In the genomic region with DNA sequence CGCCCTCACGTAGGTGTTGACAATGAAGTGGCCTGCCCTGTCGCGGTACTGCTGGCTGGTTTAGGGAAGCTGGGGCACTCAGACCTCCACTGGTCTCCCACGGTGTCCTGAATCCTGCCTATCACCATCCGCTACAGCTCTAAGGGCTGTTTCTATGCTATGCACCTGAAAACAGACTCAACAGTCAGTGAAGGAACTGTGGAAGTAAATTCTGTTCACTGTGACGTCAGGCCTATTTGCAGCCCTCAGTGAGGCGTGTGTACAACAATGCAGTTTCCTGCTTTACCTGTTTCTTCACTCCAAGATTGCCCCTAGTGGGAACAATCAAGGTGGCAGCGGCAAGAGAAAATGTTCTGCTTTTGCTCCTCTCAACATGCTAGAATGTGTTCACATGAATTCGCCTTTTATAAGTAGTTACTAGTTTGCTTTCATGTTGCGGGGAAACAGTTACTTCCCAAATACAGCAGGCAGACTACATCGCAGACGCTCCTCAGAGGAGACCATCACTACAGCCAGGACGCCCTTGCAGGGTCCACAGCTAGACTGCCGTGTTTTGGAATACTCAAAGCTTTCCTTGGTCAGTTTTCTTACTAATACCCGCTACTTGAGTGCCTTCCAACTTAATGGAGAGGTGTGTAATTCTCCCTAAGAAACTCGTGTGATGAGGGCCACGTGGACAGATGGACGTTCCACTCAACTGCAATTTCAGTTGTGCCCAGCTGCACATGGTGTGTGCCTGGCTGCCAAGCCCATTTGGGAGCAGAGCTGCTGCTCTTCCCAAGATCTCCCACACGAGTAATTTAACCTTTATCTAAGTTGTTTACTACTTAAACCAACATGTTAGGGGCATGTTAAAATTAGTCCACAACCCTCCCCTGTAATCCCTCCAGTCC, we compare ENCODE assay signal across 8 cellular contexts. TPM values are rescaled to one million over a fixed set of nuclear protein-coding genes. Genes with fewer than 3 reads are reported as not detected.
DNase-seq lines count a peak whose midpoint lies in the region; ATAC-seq and TF ChIP-seq lines count a peak whose summit lies in the region.

No MANE protein-coding gene starts in this region.

- H3K4me1 ChIP-seq in thymus (ENCODE audit: control insufficient read depth, insufficient read depth, low read length), result peaks cover 11% of the 10 kb centered on the region
- peaks cover 18% of the 10 kb centered on the region for H3K4me1 ChIP-seq in effector memory CD4-positive, alpha-beta T cell (ENCODE audit: control insufficient read depth, insufficient read depth, low read length, poor library complexity, severe bottlenecking)

- 76% methylated on average over 20 of the region's 20 CpGs for WGBS in thymus

- DNase-seq in DMS79 treated with DMSO at 0.1 percent for 48 hours (lab: John Stamatoyannopoulos, UW) (peak; percentile 35), fibroblast of the aortic adventitia (ENCODE audit: low read depth) (no peak), NCI-H1048 (lab: John Stamatoyannopoulos, UW) (no peak), NCI-H2081 treated with DMSO at 0.1 percent for 48 hours (lab: John Stamatoyannopoulos, UW) (no peak)
- DNase-seq in effector memory CD4-positive, alpha-beta T cell, result no peak

- peak overlapping the region; percentile 25 for H3K27ac ChIP-seq in thymus (ENCODE audit: low read depth)
- H3K27ac ChIP-seq in effector memory CD4-positive, alpha-beta T cell (ENCODE audit: insufficient read depth, low read length, poor library complexity, severe bottlenecking), result no peak overlapping the region

- no peak overlapping the region for H3K4me3 ChIP-seq in fibroblast of the aortic adventitia (ENCODE audit: low read depth, low read length)
- H3K4me3 ChIP-seq in thymus (ENCODE audit: low read length), result no peak overlapping the region
- H3K4me3 ChIP-seq in effector memory CD4-positive, alpha-beta T cell (ENCODE audit: insufficient read depth, low read depth, low read length, poor library complexity, severe bottlenecking), result no peak overlapping the region

- ATAC-seq in HG02970 (IDR thresholded peaks at IDR 0.05; ENCODE audit: low FRiP score, unreplicated experiment), result peak; percentile 16

- TF ChIP-seq CTCF in fibroblast of the aortic adventitia (IDR thresholded peaks at IDR 0.05; ENCODE audit: insufficient read depth, low read length), result peak; percentile 14

- no peaks in the 10 kb centered on the region for H3K9me3 ChIP-seq in thymus (ENCODE audit: control insufficient read depth)
- H3K9me3 ChIP-seq in effector memory CD4-positive, alpha-beta T cell (ENCODE audit: control insufficient read depth, low read length), result no peaks in the 10 kb centered on the region

- H3K36me3 ChIP-seq in thymus (ENCODE audit: control insufficient read depth, insufficient read depth), result peaks cover 52% of the 10 kb centered on the region
- H3K36me3 ChIP-seq in effector memory CD4-positive, alpha-beta T cell (ENCODE audit: control insufficient read depth, insufficient read depth, low read length), result peaks cover 43% of the 10 kb centered on the region

- no peaks in the 10 kb centered on the region for H3K27me3 ChIP-seq in thymus (ENCODE audit: control insufficient read depth, insufficient read depth)
- no peaks in the 10 kb centered on the region for H3K27me3 ChIP-seq in effector memory CD4-positive, alpha-beta T cell (replicated peaks; ENCODE audit: control insufficient read depth, insufficient read depth, low read length, poor library complexity, severe bottlenecking)

TF ChIP-seq in PFSK-1, 5 proteins besides CTCF, POLR2A, EP300 and RAD21:
- TF ChIP-seq POLR2AphosphoS5 (IDR thresholded peaks at IDR 0.05; ENCODE audit: low read depth, low read length) (peak; percentile 29; the same call in 1 of the 2 replicates), SIN3A (IDR thresholded peaks at IDR 0.05; ENCODE audit: borderline replicate concordance, insufficient read depth, low read length) (no peak), FOXP2 (optimal IDR thresholded peaks at IDR 0.05; ENCODE audit: borderline replicate concordance, extremely low read depth, extremely low read length, insufficient read depth) (peak; percentile 7), REST (IDR thresholded peaks at IDR 0.05; ENCODE audit: insufficient read depth in 1 of 2, low read depth in 2 of 2, low read length in 2 of 2) (no peak), TAF1 (IDR thresholded peaks at IDR 0.05; ENCODE audit: borderline replicate concordance, insufficient read depth, low read length) (no peak)

RNA-seq across cellular contexts. Expression of gene DIDO1, which starts 25.4 kb away (rescaled TPM):
- 23.0 TPM for polyA plus RNA-seq in PFSK-1 (2012; ENCODE audit: insufficient read length, low read depth)
- 48.4 TPM in 2 replicates for total RNA-seq in fibroblast of the aortic adventitia (ENCODE audit: low replicate concordance)
- 33.2 TPM for polyA plus RNA-seq in thymus

RNA-seq across cellular contexts. Expression of gene GID8, which starts 37.0 kb away (rescaled TPM):
- polyA plus RNA-seq in PFSK-1 (2012; ENCODE audit: insufficient read length, low read depth), result 23.2 TPM
- 27.7 and 35.4 TPM in 2 replicates for total RNA-seq in fibroblast of the aortic adventitia (ENCODE audit: low replicate concordance)
- polyA plus RNA-seq in thymus, result 24.0 TPM

RNA-seq across cellular contexts. Expression of gene TCFL5, which starts 39.3 kb away (rescaled TPM):
- polyA plus RNA-seq in PFSK-1 (2012; ENCODE audit: insufficient read length, low read depth), result 25.6 TPM
- 23.7 and 27.9 TPM in 2 replicates for total RNA-seq in fibroblast of the aortic adventitia (ENCODE audit: low replicate concordance)
- polyA plus RNA-seq in thymus, result 10.9 TPM

RNA-seq across cellular contexts. Expression of gene SLC17A9, which starts 51.6 kb away (rescaled TPM):
- polyA plus RNA-seq in PFSK-1 (2012; ENCODE audit: insufficient read length, low read depth), result not detected
- total RNA-seq in fibroblast of the aortic adventitia (ENCODE audit: low replicate concordance), result 0.41 and 2.0 TPM in 2 replicates
- 10.0 TPM for polyA plus RNA-seq in thymus
